In the genomic region with DNA sequence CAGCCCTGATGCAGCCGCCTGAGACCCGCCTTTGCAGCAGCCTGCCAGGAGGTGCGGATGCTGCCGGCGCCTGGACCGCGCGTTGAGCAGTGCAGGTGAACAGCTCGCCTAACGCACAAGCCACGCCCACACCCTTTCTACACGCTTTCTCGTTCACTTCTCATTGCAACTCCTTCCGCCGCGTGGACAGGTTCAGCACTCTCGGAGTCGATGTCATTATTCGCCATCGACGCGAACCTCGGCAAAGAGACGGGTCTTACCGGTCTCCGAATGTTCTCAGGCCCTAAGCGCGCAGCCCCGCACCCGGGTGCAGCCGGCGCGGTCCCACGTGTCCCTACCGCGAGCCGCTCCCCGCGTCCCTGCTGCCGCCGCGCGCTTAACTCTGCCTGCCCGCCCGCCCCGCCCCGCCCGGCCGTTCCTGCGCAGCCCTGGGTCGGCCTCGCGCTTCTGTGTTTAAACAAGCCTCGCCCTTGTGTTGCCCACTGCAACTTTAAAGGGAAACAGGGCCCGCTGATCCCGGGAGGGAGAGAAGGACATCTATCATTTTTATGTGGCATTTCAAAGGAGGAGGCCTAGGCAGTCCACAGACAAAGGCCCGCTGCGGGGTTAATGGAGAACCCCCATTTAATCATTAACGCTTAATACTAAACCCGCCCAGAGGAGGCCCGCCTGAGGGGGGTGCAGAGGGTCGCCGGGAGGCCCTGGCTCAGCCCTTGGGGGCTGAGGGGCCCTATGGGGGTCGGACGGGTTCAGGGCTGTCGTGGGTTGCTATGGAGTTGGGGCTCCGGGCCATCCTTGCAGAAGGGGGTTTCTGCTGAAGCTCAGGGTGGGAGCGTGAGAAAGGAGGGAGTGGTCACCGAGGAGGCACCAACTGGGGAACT, we compare ENCODE assay signal across 8 cellular contexts.
DNase-seq lines count a peak whose midpoint lies in the region; ATAC-seq, FAIRE-seq and TF ChIP-seq lines count a peak whose summit lies in the region.

No MANE protein-coding gene starts in this region.

- H3K4me2 ChIP-seq in astrocyte (ENCODE audit: low read length) = peak overlapping the region; percentile 71

- CTCF ChIA-PET in Caco-2 (lab: Charles Lee) = interaction anchor here (0.5 kb wide), 1 partner anchor 494 kb away, joined by 3 read pairs; no protein-coding TSS in a partner anchor

- peaks cover 60% of the 10 kb centered on the region for H3K4me1 ChIP-seq in Caco-2
- H3K4me1 ChIP-seq in astrocyte (ENCODE audit: insufficient read depth, low read length) = peaks cover 4% of the 10 kb centered on the region

- no peaks in the 10 kb centered on the region for H4K20me1 ChIP-seq in astrocyte (ENCODE audit: insufficient read depth, low read length)

- peak overlapping the region; percentile 41 for H2AFZ ChIP-seq in astrocyte (ENCODE audit: low read depth, low read length)

- intact Hi-C loops in Caco-2 (cut with micrococcal nuclease; ENCODE audit: unreplicated experiment) = loop anchor here (1.0 to 5.0 kb wide), 9 partner anchors 8 to 793 kb away; no protein-coding TSS in a partner anchor

- H3K4me1 Mint-ChIP-seq in Caco-2 (ENCODE audit: low read depth, unreplicated experiment) = peaks cover 57% of the 10 kb centered on the region
- peaks cover 11% of the 10 kb centered on the region for H3K4me1 Mint-ChIP-seq in astrocyte (ENCODE audit: low read depth, unreplicated experiment)

- FAIRE-seq in astrocyte (lab: Jason Lieb, UNC) = no peak

- no peak for ATAC-seq in GM21619 (IDR thresholded peaks at IDR 0.05; ENCODE audit: unreplicated experiment)

- DNase-seq in Caco-2 (peak; percentile 94 to 97), NCI-H1105 treated with DMSO at 0.1 percent for 48 hours (lab: John Stamatoyannopoulos, UW) (peak; percentile 66), astrocyte (ENCODE audit: low read depth) (no peak), kidney tubule cell (ENCODE audit: low spot score) (peak; percentile 57), NOMO-1 treated with DMSO at 0.1 percent for 48 hours (lab: John Stamatoyannopoulos, UW; ENCODE audit: unreplicated experiment) (no peak), MG63 (no peak)
- peak; percentile 16 for DNase-seq in stimulated activated CD4-positive, alpha-beta T cell treated with anti-CD3 and anti-CD28 coated beads, Interleukin-1b, Interleukin-23, amount 100 ng/mL, for 48 hours

- no peak overlapping the region for H3K27ac ChIP-seq in astrocyte (ENCODE audit: low read depth, low read length)

- H3K9me3 ChIP-seq in Caco-2 (peaks cover 20% of the 10 kb centered on the region), astrocyte (ENCODE audit: insufficient read depth, low read depth, low read length) (peaks cover 12% of the 10 kb centered on the region), MG63 (no peaks in the 10 kb centered on the region)

- peaks cover 45% of the 10 kb centered on the region for H3K36me3 Mint-ChIP-seq in Caco-2 (ENCODE audit: insufficient read depth, unreplicated experiment)
- H3K36me3 Mint-ChIP-seq in astrocyte (ENCODE audit: low read depth, unreplicated experiment) = peaks cover under 1% of the 10 kb centered on the region

- no peaks in the 10 kb centered on the region for H3K36me3 ChIP-seq in Caco-2 (ENCODE audit: control insufficient read depth, insufficient read depth, low read length)
- H3K36me3 ChIP-seq in astrocyte (ENCODE audit: insufficient read depth, low read length) = no peaks in the 10 kb centered on the region
- no peaks in the 10 kb centered on the region for H3K36me3 ChIP-seq in MG63

- H3K4me3 ChIP-seq in Caco-2 (ENCODE audit: low read depth, low read length) = peak overlapping the region; percentile 83
- no peak overlapping the region for H3K4me3 ChIP-seq in astrocyte (ENCODE audit: insufficient read depth, low read depth, low read length)
- H3K4me3 ChIP-seq in MG63 = no peak overlapping the region

- H3K79me2 ChIP-seq in astrocyte (ENCODE audit: insufficient read depth, low read length) = no peaks in the 10 kb centered on the region

- TF ChIP-seq CTCF in Caco-2 (IDR thresholded peaks at IDR 0.05; ENCODE audit: insufficient read depth in 1 of 2, low read depth in 1 of 2, low read length in 1 of 2, severe bottlenecking in 1 of 2, unreplicated experiment in 1 of 2) (no peak), astrocyte (IDR thresholded peaks at IDR 0.05; ENCODE audit: insufficient read depth, low read depth, low read length) (no peak)

- H3K27me3 ChIP-seq in Caco-2 (replicated peaks; ENCODE audit: control insufficient read depth, insufficient read depth, low read length) (no peaks in the 10 kb centered on the region), astrocyte (ENCODE audit: insufficient read depth, low read length) (peaks cover 10% of the 10 kb centered on the region), MG63 (no peaks in the 10 kb centered on the region)

- peaks cover 34% of the 10 kb centered on the region for H3K9me3 Mint-ChIP-seq in Caco-2 (ENCODE audit: unreplicated experiment)
- H3K9me3 Mint-ChIP-seq in astrocyte (ENCODE audit: unreplicated experiment) = peaks cover 13% of the 10 kb centered on the region

- no TSS peak for BruUV-seq in Caco-2 (replicated peaks; lab: Mats Ljungman, UMichigan)

- no peaks in the 10 kb centered on the region for H3K27me3 Mint-ChIP-seq in Caco-2 (ENCODE audit: insufficient read depth, unreplicated experiment)
- H3K27me3 Mint-ChIP-seq in astrocyte (ENCODE audit: low read depth, unreplicated experiment) = peaks cover 36% of the 10 kb centered on the region

- no peak overlapping the region for H3K9ac ChIP-seq in astrocyte (ENCODE audit: low read length)

- peak overlapping the region; percentile 82 for H3K4me3 Mint-ChIP-seq in Caco-2 (ENCODE audit: unreplicated experiment)
- peak overlapping the region; percentile 7 for H3K4me3 Mint-ChIP-seq in astrocyte (ENCODE audit: unreplicated experiment)

- peak overlapping the region; percentile 93 for H3K27ac Mint-ChIP-seq in Caco-2 (ENCODE audit: unreplicated experiment)
- no peak overlapping the region for H3K27ac Mint-ChIP-seq in astrocyte (ENCODE audit: unreplicated experiment)

- POLR2A ChIA-PET in Caco-2 (lab: Charles Lee) = interaction anchor here (0.5 to 1.3 kb wide), 4 partner anchors 9 to 100 kb away, joined by 3 to 7 read pairs (median 6); no protein-coding TSS in a partner anchor

Comparison
In these comparisons a context has a peak if more than half of its experiments do, and no peak if none do; other contexts are left out.
1. DNase-seq: peak in Caco-2 (2 of 2), NCI-H1105 treated with DMSO at 0.1 percent for 48 hours (single experiment), kidney tubule cell (single experiment) and stimulated activated CD4-positive, alpha-beta T cell treated with anti-CD3 and anti-CD28 coated beads, Interleukin-1b, Interleukin-23, amount 100 ng/mL, for 48 hours (single experiment); none in astrocyte (single experiment), NOMO-1 treated with DMSO at 0.1 percent for 48 hours (single experiment) and MG63 (single experiment).